Comparison of ENCODE assay signal across 14 cellular contexts in the genomic region with DNA sequence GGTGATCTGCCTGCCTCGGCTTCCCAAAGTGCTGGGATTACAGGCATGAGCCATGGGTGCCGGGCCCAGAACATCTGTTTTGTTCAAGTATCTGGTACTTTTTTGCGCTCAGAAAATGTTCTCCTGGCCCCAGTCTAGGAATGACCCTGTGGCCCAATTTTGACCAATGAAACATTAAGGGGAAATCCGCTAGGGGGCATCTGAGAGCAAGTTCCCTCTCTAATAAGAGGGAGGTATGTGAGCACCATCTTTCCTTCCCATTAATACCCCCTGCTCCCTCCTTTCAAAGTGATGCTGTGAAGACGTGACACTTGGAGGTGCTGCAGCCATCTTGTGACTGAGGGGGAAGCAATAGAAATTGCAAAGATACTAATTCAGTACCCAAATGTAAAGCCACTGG. TPM values are rescaled to one million over a fixed set of nuclear protein-coding genes. Genes with fewer than 3 reads are reported as not detected.
DNase-seq lines count a peak whose midpoint lies in the region; ATAC-seq, FAIRE-seq and TF ChIP-seq lines count a peak whose summit lies in the region.
"Had no signal": no experiment of that assay in that cellular context is flagged by ENCODE, and none has a peak within 500 bp of the region (broad histone marks: within the 10 kb centered on the region; RNA-seq: fewer than 3 reads in every experiment).

No MANE protein-coding gene starts in this region.

- H3K79me2 ChIP-seq in Karpas-422 (ENCODE audit: low read length): no peaks in the 10 kb centered on the region

- in situ Hi-C loops in ACHN (cut with HindIII; ENCODE audit: low pct_ligation_motif_present, low pct_unique_long_range_greater_than_20kb, low sequenced_read_pairs): no loop called here

- no peak overlapping the region for H3K4me2 ChIP-seq in Karpas-422 (ENCODE audit: low read depth, low read length, poor library complexity, severe bottlenecking)

- H3K27ac ChIP-seq in Karpas-422 (ENCODE audit: low read length): no peak overlapping the region
- H3K27ac ChIP-seq: sigmoid colon had no signal

- no peak overlapping the region for H3K27ac Mint-ChIP-seq in activated CD8-positive, alpha-beta T cell treated with anti-CD3 and anti-CD28 coated beads, Interleukin-2, amount 10 ng/mL, durations not matched to agents 7 days and 5 days
- no peak overlapping the region for H3K27ac Mint-ChIP-seq in natural killer cell treated with Interleukin-12 subunit alpha and Interleukin-12 subunit beta and Interleukin-15 and Interleukin-18, amount 100 ng/mL, for 72 hours
- H3K27ac Mint-ChIP-seq: activated T-helper 2 cell treated with anti-CD3 and anti-CD28 coated beads, Interferon-gamma antibody, Interleukin-2, Interleukin-4, amounts not matched to agents 10 μg/mL and 5 μg/mL and 100 μg/mL, durations not matched to agents 14 hours and 24 hours and 36 hours had no signal

- POLR2A ChIA-PET in activated CD8-positive, alpha-beta T cell treated with anti-CD3 and anti-CD28 coated beads, Interleukin-2, amount 10 ng/mL, durations not matched to agents 7 days and 5 days (lab: Charles Lee): no interaction called here

- no peak overlapping the region for H3K4me3 Mint-ChIP-seq in activated CD8-positive, alpha-beta T cell treated with anti-CD3 and anti-CD28 coated beads, Interleukin-2, amount 10 ng/mL, durations not matched to agents 7 days and 5 days
- no peak overlapping the region for H3K4me3 Mint-ChIP-seq in natural killer cell treated with Interleukin-12 subunit alpha and Interleukin-12 subunit beta and Interleukin-15 and Interleukin-18, amount 100 ng/mL, for 72 hours

- H3K9me3 Mint-ChIP-seq in activated CD8-positive, alpha-beta T cell treated with anti-CD3 and anti-CD28 coated beads, Interleukin-2, amount 10 ng/mL, durations not matched to agents 7 days and 5 days (ENCODE audit: insufficient read depth): no peaks in the 10 kb centered on the region
- no peaks in the 10 kb centered on the region for H3K9me3 Mint-ChIP-seq in natural killer cell treated with Interleukin-12 subunit alpha and Interleukin-12 subunit beta and Interleukin-15 and Interleukin-18, amount 100 ng/mL, for 72 hours
- H3K9me3 Mint-ChIP-seq: activated T-helper 2 cell treated with anti-CD3 and anti-CD28 coated beads, Interferon-gamma antibody, Interleukin-2, Interleukin-4, amounts not matched to agents 10 μg/mL and 5 μg/mL and 100 μg/mL, durations not matched to agents 14 hours and 24 hours and 36 hours had no signal

- no peaks in the 10 kb centered on the region for H3K36me3 ChIP-seq in Karpas-422 (ENCODE audit: insufficient read depth, low read length)
- H3K36me3 ChIP-seq: sigmoid colon had no signal

- peak; percentile 11 for TF ChIP-seq CTCF in D721Med (IDR thresholded peaks at IDR 0.05; ENCODE audit: insufficient read depth, missing control alignments)

- H3K27me3 Mint-ChIP-seq in activated CD8-positive, alpha-beta T cell treated with anti-CD3 and anti-CD28 coated beads, Interleukin-2, amount 10 ng/mL, durations not matched to agents 7 days and 5 days (ENCODE audit: low read depth): no peaks in the 10 kb centered on the region
- peaks cover 2 to 3% of the 10 kb centered on the region in 2 donors for H3K27me3 Mint-ChIP-seq in natural killer cell treated with Interleukin-12 subunit alpha and Interleukin-12 subunit beta and Interleukin-15 and Interleukin-18, amount 100 ng/mL, for 72 hours

- no peak overlapping the region for H3K9ac ChIP-seq in Karpas-422 (ENCODE audit: low read length)

- no peaks in the 10 kb centered on the region for H3K9me3 ChIP-seq in Karpas-422 (ENCODE audit: low read length)
- H3K9me3 ChIP-seq: sigmoid colon had no signal

- peaks cover 7% of the 10 kb centered on the region; the same call in 1 of the 2 replicates for H3K4me1 ChIP-seq in Karpas-422 (ENCODE audit: low read length)

- CTCF ChIA-PET in activated CD8-positive, alpha-beta T cell treated with anti-CD3 and anti-CD28 coated beads, Interleukin-2, amount 10 ng/mL, durations not matched to agents 7 days and 5 days (lab: Charles Lee): no interaction called here

- no peaks in the 10 kb centered on the region for H3K4me1 Mint-ChIP-seq in activated CD8-positive, alpha-beta T cell treated with anti-CD3 and anti-CD28 coated beads, Interleukin-2, amount 10 ng/mL, durations not matched to agents 7 days and 5 days (ENCODE audit: low read depth)
- no peaks in the 10 kb centered on the region for H3K4me1 Mint-ChIP-seq in natural killer cell treated with Interleukin-12 subunit alpha and Interleukin-12 subunit beta and Interleukin-15 and Interleukin-18, amount 100 ng/mL, for 72 hours (ENCODE audit: low read depth in 2 of 2)

- no peaks in the 10 kb centered on the region for H3K27me3 ChIP-seq in Karpas-422 (ENCODE audit: low read length)

- no peaks in the 10 kb centered on the region for H3K9me2 ChIP-seq in Karpas-422 (replicated peaks; ENCODE audit: insufficient read depth, low read length)

- FAIRE-seq in D721Med (lab: Jason Lieb, UNC): no peak

- H4K20me1 ChIP-seq in Karpas-422 (ENCODE audit: insufficient read depth, low read depth, low read length): no peaks in the 10 kb centered on the region

- no peak for ATAC-seq in activated CD8-positive, alpha-beta T cell treated with anti-CD3 and anti-CD28 coated beads, Interleukin-2, amount 10 ng/mL, durations not matched to agents 7 days and 5 days
- no peak for ATAC-seq in natural killer cell treated with Interleukin-12 subunit alpha and Interleukin-12 subunit beta and Interleukin-15 and Interleukin-18, amount 100 ng/mL, for 72 hours

- no peak overlapping the region for H3K4me3 ChIP-seq in Karpas-422 (ENCODE audit: low read length)
- H3K4me3 ChIP-seq: sigmoid colon had no signal

- peak; percentile 28 for DNase-seq in ACHN
- no peak for DNase-seq in D721Med (ENCODE audit: insufficient read length, low spot score)
- peak; percentile 77 for DNase-seq in Karpas-422
- DNase-seq in activated CD8-positive, alpha-beta T cell treated with anti-CD3 and anti-CD28 coated beads, Interleukin-2, amount 10 ng/mL, durations not matched to agents 7 days and 5 days: peak; percentile 21
- DNase-seq in natural killer cell treated with Interleukin-12 subunit alpha and Interleukin-12 subunit beta and Interleukin-15 and Interleukin-18, amount 100 ng/mL, for 72 hours (ENCODE audit: low spot score): no peak
- DNase-seq in COLO829 (ENCODE audit: low spot score): no peak
- no peak for DNase-seq in LoVo (ENCODE audit: low spot score)
- DNase-seq in stimulated activated CD4-positive, alpha-beta T cell treated with anti-CD3 and anti-CD28 coated beads, Interleukin-4, amount 100 ng/mL, for 1 hour: no peak
- DNase-seq: cortex of kidney, head of caudate nucleus, NCI-H187 treated with DMSO at 0.1 percent for 48 hours, sigmoid colon had no signal

- no peaks in the 10 kb centered on the region for H3K36me3 Mint-ChIP-seq in activated CD8-positive, alpha-beta T cell treated with anti-CD3 and anti-CD28 coated beads, Interleukin-2, amount 10 ng/mL, durations not matched to agents 7 days and 5 days (ENCODE audit: low read depth)
- H3K36me3 Mint-ChIP-seq in natural killer cell treated with Interleukin-12 subunit alpha and Interleukin-12 subunit beta and Interleukin-15 and Interleukin-18, amount 100 ng/mL, for 72 hours: no peaks in the 10 kb centered on the region

- no peak overlapping the region for H2AFZ ChIP-seq in Karpas-422 (ENCODE audit: low read length)

RNA-seq across cellular contexts. Expression of gene CLEC3A, which starts 16.5 kb away (rescaled TPM):
- 0.47 TPM in 1 of 2 replicates, not detected in the other for total RNA-seq in Karpas-422 (2014; rRNA removed; shearing (Covaris generic); ENCODE audit: low replicate concordance)
- not detected for total RNA-seq in activated CD8-positive, alpha-beta T cell treated with anti-CD3 and anti-CD28 coated beads, Interleukin-2, amount 10 ng/mL, durations not matched to agents 7 days and 5 days
- not detected for total RNA-seq in natural killer cell treated with Interleukin-12 subunit alpha and Interleukin-12 subunit beta and Interleukin-15 and Interleukin-18, amount 100 ng/mL, for 72 hours
- total RNA-seq: activated T-helper 2 cell treated with anti-CD3 and anti-CD28 coated beads, Interferon-gamma antibody, Interleukin-2, Interleukin-4, amounts not matched to agents 10 μg/mL and 5 μg/mL and 100 μg/mL, durations not matched to agents 14 hours and 24 hours and 36 hours; sigmoid colon; T-helper 1 cell treated with Interleukin-12 subunit alpha and Interleukin-12 subunit beta and Interleukin-4 antibody, amounts not matched to agents 30 ng/mL and 1 ng/mL, for 36 hours had no signal

Comparison
In these comparisons a context has a peak if more than half of its experiments do, and no peak if none do; other contexts are left out.
1. DNase-seq: peak in ACHN (single experiment), Karpas-422 (single experiment) and activated CD8-positive, alpha-beta T cell treated with anti-CD3 and anti-CD28 coated beads, Interleukin-2, amount 10 ng/mL, durations not matched to agents 7 days and 5 days (single experiment); none in D721Med (single experiment), natural killer cell treated with Interleukin-12 subunit alpha and Interleukin-12 subunit beta and Interleukin-15 and Interleukin-18, amount 100 ng/mL, for 72 hours (single experiment), COLO829 (single experiment), LoVo (single experiment) and stimulated activated CD4-positive, alpha-beta T cell treated with anti-CD3 and anti-CD28 coated beads, Interleukin-4, amount 100 ng/mL, for 1 hour (single experiment).